20 cellular contexts compared by ENCODE assay signal in the genomic region with DNA sequence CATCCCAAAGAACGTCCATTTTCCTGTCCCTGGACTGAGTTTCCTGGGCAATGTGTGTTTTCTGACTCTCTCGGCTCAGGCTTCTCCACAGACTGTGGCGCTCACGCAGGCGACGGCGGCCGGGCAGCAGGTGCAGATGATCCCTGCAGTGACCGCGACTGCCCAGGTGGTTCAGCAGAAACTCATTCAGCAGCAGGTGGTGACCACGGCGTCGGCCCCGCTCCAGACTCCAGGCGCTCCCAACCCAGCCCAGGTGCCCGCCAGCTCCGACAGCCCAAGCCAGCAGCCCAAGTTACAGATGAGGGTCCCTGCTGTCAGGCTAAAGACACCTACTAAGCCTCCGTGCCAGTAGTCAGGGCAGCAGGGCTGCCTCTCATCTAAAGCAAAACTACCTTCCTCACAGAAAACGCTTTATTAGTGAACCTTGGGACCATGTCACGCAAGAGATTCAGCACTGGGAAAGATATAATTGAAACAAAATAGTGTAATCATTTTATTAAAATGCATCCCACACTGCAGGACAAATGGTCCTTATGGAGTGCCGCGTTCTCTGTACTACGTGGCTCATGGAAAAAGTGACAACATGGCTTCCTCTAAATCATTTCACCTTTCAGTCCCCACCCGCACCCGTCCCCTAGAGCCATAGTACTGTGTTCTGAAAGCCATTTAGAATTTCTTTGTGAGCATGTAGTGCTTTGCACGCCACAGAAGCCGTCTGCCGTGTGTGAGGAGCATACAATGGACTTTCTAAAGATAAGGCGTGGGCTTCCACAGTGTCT.
"Had no signal": no experiment of that assay in that cellular context is flagged by ENCODE, and none has a peak within 500 bp of the region (broad histone marks: within the 10 kb centered on the region; RNA-seq: fewer than 3 reads in every experiment).

No MANE protein-coding gene starts in this region.

- H3K79me2 ChIP-seq: hepatocyte had no signal

- ATAC-seq: activated naive CD8-positive, alpha-beta T cell treated with anti-CD3 and anti-CD28 coated beads, Interleukin-2, amount 50 U/mL, for 24 hours; esophagus mucosa; mucosa of descending colon; naive thymus-derived CD4-positive, alpha-beta T cell; stimulated activated memory B cell treated with anti-CD40 and anti-IgM and Interleukin-4, amounts not matched to agents 10 μg/mL and 1 μg/mL and 100 μg/mL, for 72 hours had no signal

- DNase-seq: activated CD4-positive, alpha-beta T cell treated with anti-CD3 and anti-CD28 coated beads, Interleukin-2, amount 10 ng/mL, durations not matched to agents 7 days and 5 days; activated CD4-positive, CD25-positive, alpha-beta regulatory T cell; activated CD8-positive, alpha-beta memory T cell treated with anti-CD3 and anti-CD28 coated beads for 24 hours; activated naive CD4-positive, alpha-beta T cell treated with anti-CD3 and anti-CD28 coated beads for 36 hours; activated naive CD8-positive, alpha-beta T cell treated with anti-CD3 and anti-CD28 coated beads, Interleukin-2, amount 50 U/mL, for 24 hours; aorta; islet precursor cell; mucosa of descending colon; naive thymus-derived CD4-positive, alpha-beta T cell; posterior cingulate gyrus; stimulated activated CD4-positive, alpha-beta T cell treated with anti-CD3 and anti-CD28 coated beads, Interleukin-2, amount 100 ng/mL, for 48 hours; transverse colon had no signal

- H3K4me1 Mint-ChIP-seq: activated CD4-positive, alpha-beta T cell treated with anti-CD3 and anti-CD28 coated beads, Interleukin-2, amount 10 ng/mL, durations not matched to agents 7 days and 5 days had no signal

- H2AFZ ChIP-seq: hepatocyte had no signal

- FAIRE-seq: bronchial epithelial cell, endometrium had no signal

- H3K4me2 ChIP-seq: hepatocyte had no signal

- H3K4me1 ChIP-seq: transverse colon, vagina had no signal

- H3K27me3 ChIP-seq: hepatocyte, neutrophil, transverse colon, vagina had no signal

- H3K9me3 ChIP-seq: mucosa of descending colon, transverse colon, vagina had no signal

- H3K4me3 Mint-ChIP-seq: activated CD4-positive, alpha-beta T cell treated with anti-CD3 and anti-CD28 coated beads, Interleukin-2, amount 10 ng/mL, durations not matched to agents 7 days and 5 days; activated naive CD4-positive, alpha-beta T cell treated with anti-CD3 and anti-CD28 coated beads for 36 hours; activated naive CD8-positive, alpha-beta T cell treated with anti-CD3 and anti-CD28 coated beads, Interleukin-2, amount 50 U/mL, for 24 hours; memory B cell; naive thymus-derived CD4-positive, alpha-beta T cell; stimulated activated memory B cell treated with anti-CD40 and anti-IgM and Interleukin-4, amounts not matched to agents 10 μg/mL and 1 μg/mL and 100 μg/mL, for 72 hours had no signal

- H3K27ac Mint-ChIP-seq: activated CD4-positive, alpha-beta T cell treated with anti-CD3 and anti-CD28 coated beads, Interleukin-2, amount 10 ng/mL, durations not matched to agents 7 days and 5 days; activated naive CD4-positive, alpha-beta T cell treated with anti-CD3 and anti-CD28 coated beads for 36 hours; activated naive CD8-positive, alpha-beta T cell treated with anti-CD3 and anti-CD28 coated beads, Interleukin-2, amount 50 U/mL, for 24 hours; memory B cell; stimulated activated memory B cell treated with anti-CD40 and anti-IgM and Interleukin-4, amounts not matched to agents 10 μg/mL and 1 μg/mL and 100 μg/mL, for 72 hours had no signal

- H3K4me3 ChIP-seq: hepatocyte, mucosa of descending colon, transverse colon, vagina had no signal

- H3K9me3 Mint-ChIP-seq: activated CD4-positive, alpha-beta T cell treated with anti-CD3 and anti-CD28 coated beads, Interleukin-2, amount 10 ng/mL, durations not matched to agents 7 days and 5 days; activated naive CD4-positive, alpha-beta T cell treated with anti-CD3 and anti-CD28 coated beads for 36 hours; activated naive CD8-positive, alpha-beta T cell treated with anti-CD3 and anti-CD28 coated beads, Interleukin-2, amount 50 U/mL, for 24 hours; memory B cell; naive thymus-derived CD4-positive, alpha-beta T cell; stimulated activated memory B cell treated with anti-CD40 and anti-IgM and Interleukin-4, amounts not matched to agents 10 μg/mL and 1 μg/mL and 100 μg/mL, for 72 hours had no signal

- H3K27me3 Mint-ChIP-seq: activated CD4-positive, alpha-beta T cell treated with anti-CD3 and anti-CD28 coated beads, Interleukin-2, amount 10 ng/mL, durations not matched to agents 7 days and 5 days; activated naive CD8-positive, alpha-beta T cell treated with anti-CD3 and anti-CD28 coated beads, Interleukin-2, amount 50 U/mL, for 24 hours; memory B cell; naive thymus-derived CD4-positive, alpha-beta T cell; stimulated activated memory B cell treated with anti-CD40 and anti-IgM and Interleukin-4, amounts not matched to agents 10 μg/mL and 1 μg/mL and 100 μg/mL, for 72 hours had no signal

- H3K27ac ChIP-seq: hepatocyte, neutrophil, transverse colon, vagina had no signal
